In genomic region chr4:78829296-78829695, GRCh38 we compare ENCODE assay signal across 16 cellular contexts. TPM values are rescaled to one million over a fixed set of nuclear protein-coding genes. Genes with fewer than 3 reads are reported as not detected.
DNase-seq lines count a peak whose midpoint lies in the region; ATAC-seq and TF ChIP-seq lines count a peak whose summit lies in the region.
"Had no signal": no experiment of that assay in that cellular context is flagged by ENCODE, and none has a peak within 500 bp of the region (broad histone marks: within the 10 kb centered on the region; RNA-seq: fewer than 3 reads in every experiment).

No MANE protein-coding gene starts in this region.

- peak overlapping the region; percentile 30 for H2BK5ac ChIP-seq in IMR-90 (ENCODE audit: low read depth, low read length, poor library complexity, severe bottlenecking)

- H2AK9ac ChIP-seq in IMR-90 (replicated peaks; ENCODE audit: low read depth, low read length, poor library complexity): no peak overlapping the region

- H3K27me3 ChIP-seq in AG04450 (ENCODE audit: control insufficient read depth, insufficient read depth, low read length) (no peaks in the 10 kb centered on the region), IMR-90 (ENCODE audit: control insufficient read depth, insufficient read depth, low read length) (no peaks in the 10 kb centered on the region), HAP-1 (ENCODE audit: low read depth) (no peaks in the 10 kb centered on the region)

- H4K8ac ChIP-seq in IMR-90 (ENCODE audit: low read depth in 2 of 2, low read length in 2 of 2): no peak overlapping the region

- TF ChIP-seq POLR2A in IMR-90 (IDR thresholded peaks at IDR 0.05; ENCODE audit: low read depth, low read length): no peak

- no peak overlapping the region for H3K18ac ChIP-seq in IMR-90 (ENCODE audit: low read depth, low read length)

- no TSS peak for BruUV-seq in IMR-90 (replicated peaks; lab: Mats Ljungman, UMichigan)

- H3K4me2 ChIP-seq in IMR-90 (ENCODE audit: low read depth, low read length): no peak overlapping the region

- H2BK15ac ChIP-seq in IMR-90 (ENCODE audit: low read depth, low read length): no peak overlapping the region

- intact Hi-C loops in IMR-90 (cut with micrococcal nuclease): no loop called here

- H3K56ac ChIP-seq in IMR-90 (ENCODE audit: extremely low read depth, insufficient read depth, low read length): no peak overlapping the region

- H3K79me1 ChIP-seq in IMR-90 (ENCODE audit: low read depth in 1 of 2, low read length in 2 of 2): peaks cover 14 to 38% of the 10 kb centered on the region in 2 experiments; a peak in 3 of 4 replicates

- H4K5ac ChIP-seq in IMR-90 (ENCODE audit: low read depth, low read length): no peak overlapping the region

- no peak overlapping the region for H2AFZ ChIP-seq in IMR-90 (replicated peaks; ENCODE audit: low read length, poor library complexity)

- in situ Hi-C loops in IMR-90 (cut with MboI; ENCODE audit: low sequenced_read_pairs) (no loop called here), HAP-1 (cut with MboI; ENCODE audit: low sequenced_read_pairs) (no loop called here)

- no peak for TF ChIP-seq RAD21 in IMR-90 (IDR thresholded peaks at IDR 0.05; ENCODE audit: low read length)

- POLR2A ChIA-PET in AG04450 (lab: Yijun Ruan, JAX) (no interaction called here), IMR-90 (lab: Charles Lee; ENCODE audit: unreplicated experiment) (no interaction called here)

- CTCF ChIA-PET in AG04450 (lab: Charles Lee): interaction anchor here (0.7 to 1.5 kb wide), 4 partner anchors 9 to 217 kb away, joined by 3 to 4 read pairs (median 4); no protein-coding TSS in a partner anchor
- CTCF ChIA-PET in IMR-90 (lab: Yijun Ruan, JAX): no interaction called here

- TF ChIP-seq CTCF in AG04450 (IDR thresholded peaks at IDR 0.05; ENCODE audit: low read depth, low read length): no peak
- TF ChIP-seq CTCF in IMR-90 (conservative IDR thresholded peaks at IDR 0.05; ENCODE audit: low read depth, low read length): no peak

- dilution Hi-C loops in IMR-90 (cut with HindIII; ENCODE audit: low sequenced_read_pairs, unreplicated experiment): no loop called here

- DNase-seq in AG04450 (ENCODE audit: low read depth, low spot score) (peak; percentile 29), IMR-90 (peak; percentile 67), dermis blood vessel endothelial cell (peak; percentile 17), iris pigment epithelial cell (ENCODE audit: low read depth) (peak; percentile 39), DMS153 treated with DMSO at 0.1 percent for 48 hours (lab: John Stamatoyannopoulos, UW; ENCODE audit: unreplicated experiment) (no peak), GOT3 (lab: John Stamatoyannopoulos, UW) (no peak), HAP-1 (ENCODE audit: low spot score in 2 of 2) (no peak)
- DNase-seq: CD4-positive, alpha-beta memory T cell; H9; NCI-H1417 treated with DMSO at 0.1 percent for 48 hours; NCI-H2029; NCI-H2171 treated with DMSO at 0.1 percent for 48 hours; NCI-H774; Right ventricle myocardium superior had no signal

- H3K14ac ChIP-seq in IMR-90 (replicated peaks; ENCODE audit: low read depth, low read length): no peak overlapping the region

- H3K9me3 ChIP-seq in AG04450 (ENCODE audit: control insufficient read depth, insufficient read depth, low read length) (no peaks in the 10 kb centered on the region), IMR-90 (ENCODE audit: control insufficient read depth, insufficient read depth, low read length) (no peaks in the 10 kb centered on the region), HAP-1 (no peaks in the 10 kb centered on the region)

- no peak overlapping the region for H3K27ac ChIP-seq in AG04450 (ENCODE audit: low read depth, low read length)
- no peak overlapping the region for H3K27ac ChIP-seq in IMR-90 (ENCODE audit: insufficient read depth, low read length)

- no peak overlapping the region for H3K4me3 ChIP-seq in AG04450 (ENCODE audit: low read depth, low read length)
- H3K4me3 ChIP-seq in IMR-90 (ENCODE audit: insufficient read depth, low read depth, low read length): no peak overlapping the region
- no peak overlapping the region for H3K4me3 ChIP-seq in HAP-1

- H3K23ac ChIP-seq in IMR-90 (ENCODE audit: low read depth, low read length): no peak overlapping the region

- no peak overlapping the region for H3K4ac ChIP-seq in IMR-90 (ENCODE audit: low read depth, low read length)

- ATAC-seq in IMR-90 (ENCODE audit: low read depth) (peak; percentile 62), HG03159 (IDR thresholded peaks at IDR 0.05; ENCODE audit: unreplicated experiment) (no peak)
- ATAC-seq: Panc1 had no signal

- H2BK120ac ChIP-seq in IMR-90 (ENCODE audit: low read depth, low read length): no peak overlapping the region

- no peak overlapping the region for H4K91ac ChIP-seq in IMR-90 (ENCODE audit: insufficient read depth, low read depth, low read length)

- no peak overlapping the region for H3K9ac ChIP-seq in IMR-90 (ENCODE audit: low read depth, low read length)

- H3K9me1 ChIP-seq in IMR-90 (ENCODE audit: insufficient read depth, low read length): 0 out of 2 replicates have a peak, but pooled peaks cover 2% of the 10 kb centered on the region

- H3K36me3 ChIP-seq in IMR-90 (ENCODE audit: control insufficient read depth, insufficient read depth, low read length) (peaks cover 16% of the 10 kb centered on the region), HAP-1 (replicated peaks) (no peaks in the 10 kb centered on the region; the same call in 1 of the 2 replicates)

- no peaks in the 10 kb centered on the region for H4K20me1 ChIP-seq in IMR-90 (ENCODE audit: insufficient read depth, low read length)

- H3K4me1 ChIP-seq in IMR-90 (ENCODE audit: control insufficient read depth, insufficient read depth, low read length) (no peaks in the 10 kb centered on the region), HAP-1 (no peaks in the 10 kb centered on the region)

- no peak overlapping the region for H2BK20ac ChIP-seq in IMR-90 (ENCODE audit: low read depth, low read length)

- H2AK5ac ChIP-seq in IMR-90 (ENCODE audit: low read depth, low read length): no peak overlapping the region

TF ChIP-seq in IMR-90, 13 proteins besides CTCF, POLR2A, EP300 and RAD21:
- no peak for TF ChIP-seq RFX5 (IDR thresholded peaks at IDR 0.05; ENCODE audit: low read depth, low read length)
- no peak for TF ChIP-seq MAFK (IDR thresholded peaks at IDR 0.05; ENCODE audit: low read depth, low read length)
- no peak for TF ChIP-seq USF2 (IDR thresholded peaks at IDR 0.05; ENCODE audit: low read depth, low read length)
- TF ChIP-seq FOS (IDR thresholded peaks at IDR 0.05; ENCODE audit: low read depth, low read length): no peak
- TF ChIP-seq BHLHE40 (IDR thresholded peaks at IDR 0.05; ENCODE audit: low read depth, low read length): no peak
- TF ChIP-seq CHD1 (IDR thresholded peaks at IDR 0.05; ENCODE audit: low read depth, low read length): no peak
- TF ChIP-seq SMC3 (IDR thresholded peaks at IDR 0.05; ENCODE audit: low read depth, low read length): no peak
- no peak for TF ChIP-seq MXI1 (IDR thresholded peaks at IDR 0.05; ENCODE audit: borderline replicate concordance, low read depth, low read length)
- no peak for TF ChIP-seq MAZ (IDR thresholded peaks at IDR 0.05; ENCODE audit: borderline replicate concordance, low read depth, low read length)

RNA-seq across cellular contexts. Expression of gene BMP2K, which starts 53.1 kb away (rescaled TPM):
- polyA plus RNA-seq in AG04450 (2011; rRNA removed): 31.8 and 36.5 TPM in 2 replicates
- polyA minus RNA-seq in AG04450 (2011; rRNA and poly(A)+ RNA removed): 33.9 and 62.4 TPM in 2 replicates
- 46.1 and 59.7 TPM in 2 replicates for total RNA-seq in IMR-90 (2012; rRNA removed)
- polyA plus RNA-seq in IMR-90 (2012; rRNA removed): 14.3 and 15.8 TPM in 2 replicates
- 3.6 and 3.8 TPM in 2 replicates for polyA plus RNA-seq in IMR-90 (2012; cell fraction: cytosol; rRNA removed)
- 7.6 and 39.7 TPM in 2 replicates for polyA plus RNA-seq in IMR-90 (2012; cell fraction: nucleus; rRNA removed; ENCODE audit: low replicate concordance)
- 95.1 and 138 TPM in 2 replicates for total RNA-seq in dermis blood vessel endothelial cell

Comparison
In these comparisons a context has a peak if more than half of its experiments do, and no peak if none do; other contexts are left out.
1. DNase-seq: peak in AG04450 (single experiment), IMR-90 (single experiment), dermis blood vessel endothelial cell (single experiment) and iris pigment epithelial cell (single experiment); none in DMS153 treated with DMSO at 0.1 percent for 48 hours (single experiment), GOT3 (single experiment) and HAP-1 (0 of 2).